Comparison of ENCODE assay signal across 23 cellular contexts in the genomic region with DNA sequence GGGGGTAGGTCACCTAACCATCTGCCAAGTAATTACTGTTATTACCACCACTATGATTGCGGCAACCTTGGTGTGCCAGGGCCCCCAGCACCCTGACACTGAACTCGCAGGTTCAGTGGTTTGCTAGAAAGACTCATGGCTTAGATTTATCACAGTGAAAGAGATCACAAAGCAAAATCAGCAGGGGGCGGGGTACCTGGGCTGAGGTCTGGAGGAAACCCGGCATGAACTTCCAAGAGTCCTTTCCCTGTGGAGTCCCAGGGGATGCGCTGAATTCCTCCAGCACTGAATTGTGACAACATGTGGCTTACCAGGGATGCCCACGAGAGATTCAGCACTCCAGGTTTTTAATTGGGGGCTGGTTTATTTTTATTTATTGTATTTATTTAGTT. TPM values are rescaled to one million over a fixed set of nuclear protein-coding genes. Genes with fewer than 3 reads are reported as not detected.
"Had no signal": no experiment of that assay in that cellular context is flagged by ENCODE, and none has a peak within 500 bp of the region (broad histone marks: within the 10 kb centered on the region; RNA-seq: fewer than 3 reads in every experiment).

No MANE protein-coding gene starts in this region.

- H3K4me3 ChIP-seq: heart left ventricle, sigmoid colon, thoracic aorta had no signal

- H3K9me3 Mint-ChIP-seq: activated CD4-positive, alpha-beta memory T cell treated with anti-CD3 and anti-CD28 coated beads for 36 hours; activated naive CD4-positive, alpha-beta T cell treated with anti-CD3 and anti-CD28 coated beads, Interleukin-2, amount 10 ng/mL, durations not matched to agents 7 days and 5 days; activated naive CD8-positive, alpha-beta T cell treated with anti-CD3 and anti-CD28 coated beads, Interleukin-2, amount 50 U/mL, for 24 hours; activated T-cell treated with anti-CD3 and anti-CD28 coated beads, Interleukin-2, amount 50 U/mL, for 72 hours; nephron progenitor cell; type B pancreatic cell; WTC11 had no signal

- H3K27me3 ChIP-seq: heart left ventricle, sigmoid colon had no signal

- H3K4me3 Mint-ChIP-seq: activated CD4-positive, alpha-beta memory T cell treated with anti-CD3 and anti-CD28 coated beads for 36 hours; activated naive CD4-positive, alpha-beta T cell treated with anti-CD3 and anti-CD28 coated beads, Interleukin-2, amount 10 ng/mL, durations not matched to agents 7 days and 5 days; activated naive CD8-positive, alpha-beta T cell treated with anti-CD3 and anti-CD28 coated beads, Interleukin-2, amount 50 U/mL, for 24 hours; activated T-cell treated with anti-CD3 and anti-CD28 coated beads, Interleukin-2, amount 50 U/mL, for 72 hours; nephron progenitor cell; type B pancreatic cell; WTC11 had no signal

- H3K27ac Mint-ChIP-seq: activated CD4-positive, alpha-beta memory T cell treated with anti-CD3 and anti-CD28 coated beads for 36 hours; activated naive CD4-positive, alpha-beta T cell treated with anti-CD3 and anti-CD28 coated beads, Interleukin-2, amount 10 ng/mL, durations not matched to agents 7 days and 5 days; activated naive CD8-positive, alpha-beta T cell treated with anti-CD3 and anti-CD28 coated beads, Interleukin-2, amount 50 U/mL, for 24 hours; brain; nephron progenitor cell; progenitor cell of endocrine pancreas; type B pancreatic cell; WTC11 had no signal

- H3K27ac ChIP-seq: heart left ventricle, sigmoid colon, thoracic aorta had no signal

- DNase-seq: activated CD4-positive, alpha-beta memory T cell treated with anti-CD3 and anti-CD28 coated beads for 36 hours; activated CD4-positive, alpha-beta T cell treated with anti-CD3 and anti-CD28 coated beads for 4 hours; activated effector memory CD4-positive, alpha-beta T cell treated with anti-CD3 and anti-CD28 coated beads, Interleukin-2, amount 50 U/mL, for 16 hours; activated naive CD4-positive, alpha-beta T cell treated with anti-CD3 and anti-CD28 coated beads, Interleukin-2, amount 10 ng/mL, durations not matched to agents 7 days and 5 days; activated naive CD8-positive, alpha-beta T cell treated with anti-CD3 and anti-CD28 coated beads, Interleukin-2, amount 50 U/mL, for 24 hours; activated T-cell treated with anti-CD3 and anti-CD28 coated beads, Interleukin-2, amount 50 U/mL, for 72 hours; heart left ventricle; left cardiac atrium; mesenchymal stem cell; nephron progenitor cell; retina; sigmoid colon; stimulated activated CD4-positive, alpha-beta T cell treated with anti-CD3 and anti-CD28 coated beads, Interleukin-2, amount 100 ng/mL, for 48 hours; stimulated activated CD8-positive, alpha-beta memory T cell treated with anti-CD3 and anti-CD28 coated beads, Interleukin-4, amount 100 ng/mL, for 48 hours; stimulated activated naive CD4-positive, alpha-beta T cell treated with Interleukin-2 at 50 U/mL for 16 hours; T-helper 9 cell had no signal

- H3K9me3 ChIP-seq: heart left ventricle, sigmoid colon, thoracic aorta had no signal

- ATAC-seq: activated naive CD8-positive, alpha-beta T cell treated with anti-CD3 and anti-CD28 coated beads, Interleukin-2, amount 50 U/mL, for 24 hours; activated T-cell treated with anti-CD3 and anti-CD28 coated beads, Interleukin-2, amount 50 U/mL, for 72 hours; heart left ventricle; left cardiac atrium; WTC11 had no signal

- H3K27me3 Mint-ChIP-seq: activated CD4-positive, alpha-beta memory T cell treated with anti-CD3 and anti-CD28 coated beads for 36 hours; activated naive CD4-positive, alpha-beta T cell treated with anti-CD3 and anti-CD28 coated beads, Interleukin-2, amount 10 ng/mL, durations not matched to agents 7 days and 5 days; activated naive CD8-positive, alpha-beta T cell treated with anti-CD3 and anti-CD28 coated beads, Interleukin-2, amount 50 U/mL, for 24 hours; brain; progenitor cell of endocrine pancreas; type B pancreatic cell had no signal

RNA-seq across cellular contexts. Expression of gene C5AR1, which starts 46.5 kb away (rescaled TPM):
- total RNA-seq: epithelial cell of proximal tubule, myocyte had no signal
